16 cellular contexts compared by ENCODE assay signal in genomic region chr5:72525816-72526215, GRCh38. TPM values are rescaled to one million over a fixed set of nuclear protein-coding genes. Genes with fewer than 3 reads are reported as not detected.
DNase-seq lines count a peak whose midpoint lies in the region; ATAC-seq and TF ChIP-seq lines count a peak whose summit lies in the region.
"Had no signal": no experiment of that assay in that cellular context is flagged by ENCODE, and none has a peak within 500 bp of the region (broad histone marks: within the 10 kb centered on the region; RNA-seq: fewer than 3 reads in every experiment).

No MANE protein-coding gene starts in this region.

- H3K27ac ChIP-seq in mesendoderm (ENCODE audit: low read depth, low read length), result no peak overlapping the region
- H3K27ac ChIP-seq: body of pancreas, neutrophil, Peyer's patch had no signal

- no peak for TF ChIP-seq CTCF in NB4 (IDR thresholded peaks at IDR 0.05; ENCODE audit: low read depth, low read length)

- H3K79me2 ChIP-seq in mesendoderm (ENCODE audit: control insufficient read depth, insufficient read depth, low read length), result no peaks in the 10 kb centered on the region

- no peak for ATAC-seq in HG02798 (IDR thresholded peaks at IDR 0.05; ENCODE audit: poor library complexity, unreplicated experiment)
- ATAC-seq: body of pancreas; left colon; stimulated activated memory B cell treated with anti-CD40 and anti-IgM and Interleukin-4, amounts not matched to agents 10 μg/mL and 1 μg/mL and 100 μg/mL, for 72 hours had no signal

- DNase-seq in ELR (ENCODE audit: low read depth), result peak; percentile 78
- DNase-seq in NB4 (ENCODE audit: low read depth), result peak; percentile 57
- DNase-seq in dedifferentiated amniotic fluid mesenchymal stem cell (ENCODE audit: extremely low spot score), result peak; percentile 39
- DNase-seq in mesendoderm, result peak; percentile 50
- no peak for DNase-seq in HUDEP-2 (lab: John Stamatoyannopoulos, UW; ENCODE audit: unreplicated experiment in 76 of 76)
- no peak for DNase-seq in SHP77 treated with DMSO at 0.1 percent for 48 hours (lab: John Stamatoyannopoulos, UW)
- no peak for DNase-seq in GM19240 (ENCODE audit: insufficient read length, low spot score)
- DNase-seq: activated B cell treated with CpG ODN at 0.5 μM for 24 hours, activated T-cell treated with anti-CD3 and anti-CD28 coated beads for 4 hours, COR-L47, left colon, Peyer's patch had no signal

- H3K36me3 ChIP-seq in mesendoderm (ENCODE audit: control insufficient read depth, insufficient read depth, low read length), result no peaks in the 10 kb centered on the region
- H3K36me3 ChIP-seq: neutrophil, Peyer's patch had no signal

- no peak overlapping the region for H2BK15ac ChIP-seq in mesendoderm (replicated peaks; ENCODE audit: low read depth)

- no peak overlapping the region for H2AK5ac ChIP-seq in mesendoderm (ENCODE audit: low read length)

- H3K23ac ChIP-seq in mesendoderm (ENCODE audit: low read length), result no peak overlapping the region

- no peak for TF ChIP-seq POLR2A in NB4 (IDR thresholded peaks at IDR 0.05; ENCODE audit: extremely low read depth, insufficient read length)

- no peaks in the 10 kb centered on the region for H3K4me1 ChIP-seq in mesendoderm (ENCODE audit: control insufficient read depth, low read depth, low read length)
- H3K4me1 ChIP-seq: body of pancreas, Peyer's patch had no signal

- no peak overlapping the region for H4K5ac ChIP-seq in mesendoderm (ENCODE audit: low read length)

- H3K4ac ChIP-seq in mesendoderm (ENCODE audit: low read depth, low read length), result no peak overlapping the region

- no peak overlapping the region for H3K4me3 ChIP-seq in NB4 (ENCODE audit: low read depth, low read length)
- no peak overlapping the region for H3K4me3 ChIP-seq in mesendoderm (ENCODE audit: low read length)
- H3K4me3 ChIP-seq: body of pancreas, Peyer's patch had no signal

- no peaks in the 10 kb centered on the region for H3K79me1 ChIP-seq in mesendoderm (ENCODE audit: low read length)

- no peaks in the 10 kb centered on the region for H3K27me3 ChIP-seq in mesendoderm (ENCODE audit: insufficient read depth, low read length, poor library complexity)
- H3K27me3 ChIP-seq: body of pancreas, neutrophil, Peyer's patch had no signal

- no peak overlapping the region for H4K8ac ChIP-seq in mesendoderm (ENCODE audit: low read depth, low read length)

- no peak overlapping the region for H2BK120ac ChIP-seq in mesendoderm (ENCODE audit: low read depth, low read length)

- H2BK5ac ChIP-seq in mesendoderm (ENCODE audit: low read length), result no peak overlapping the region

- no peak overlapping the region for H3K56ac ChIP-seq in mesendoderm (ENCODE audit: low read length)

- no peak overlapping the region for H3K4me2 ChIP-seq in mesendoderm (ENCODE audit: low read length)

- H3K9ac ChIP-seq in mesendoderm (ENCODE audit: low read length), result no peak overlapping the region

- no peak overlapping the region for H3K18ac ChIP-seq in mesendoderm (ENCODE audit: low read length)

RNA-seq across cellular contexts. Expression of gene ZNF366, which starts 18.6 kb away (rescaled TPM):
- not detected for polyA plus RNA-seq in mesendoderm (2013, experiment 1 of 2)
- polyA plus RNA-seq in mesendoderm (2013, experiment 2 of 2), result not detected

Comparison
In these comparisons a context has a peak if more than half of its experiments do, and no peak if none do; other contexts are left out.
1. DNase-seq: peak in ELR (single experiment), NB4 (single experiment), dedifferentiated amniotic fluid mesenchymal stem cell (single experiment) and mesendoderm (single experiment); none in HUDEP-2 (0 of 76), SHP77 treated with DMSO at 0.1 percent for 48 hours (single experiment) and GM19240 (single experiment).